1 cellular context compared by ENCODE assay signal in genomic region chr19:3538965-3539742, GRCh38.
TF ChIP-seq lines count a peak whose summit lies in the region.

Gene TEKTIP1, plus strand, starts transcription at chr19:3539174. Its CDS starts 4 bp downstream, at chr19:3539178.

TF ChIP-seq in GM23338, 12 proteins besides CTCF, POLR2A, EP300 and RAD21 (continued from another document):
- TF ChIP-seq REST (IDR thresholded peaks at IDR 0.05; ENCODE audit: unreplicated experiment) (no peak), CREB1 (CRISPR knock-in tag; IDR thresholded peaks at IDR 0.05; ENCODE audit: low read depth) (no peak), JUNB (IDR thresholded peaks at IDR 0.05; ENCODE audit: unreplicated experiment) (no peak)
TF ChIP-seq in GM23338: peak in this region for 0.
